In genomic region chr3:44865272-44866005, GRCh38 we compare ENCODE assay signal across 16 cellular contexts. TPM values are rescaled to one million over a fixed set of nuclear protein-coding genes. Genes with fewer than 3 reads are reported as not detected.
A peak's percentile ranks its signal among the peaks of the same experiment; 100 is the strongest.
DNase-seq lines count a peak whose midpoint lies in the region; ATAC-seq and TF ChIP-seq lines count a peak whose summit lies in the region.
"Had no signal": no experiment of that assay in that cellular context is flagged by ENCODE, and none has a peak within 500 bp of the region (broad histone marks: within the 10 kb centered on the region; RNA-seq: fewer than 3 reads in every experiment).

No MANE protein-coding gene starts in this region.

- H3K27me3 Mint-ChIP-seq in endodermal cell (ENCODE audit: insufficient read depth) (no peaks in the 10 kb centered on the region), neural progenitor cell (ENCODE audit: insufficient read depth, low read depth) (peaks cover 7% of the 10 kb centered on the region)
- H3K27me3 Mint-ChIP-seq: activated CD4-positive, alpha-beta T cell treated with anti-CD3 and anti-CD28 coated beads for 36 hours had no signal

- no peaks in the 10 kb centered on the region for H3K9me3 ChIP-seq in effector memory CD4-positive, alpha-beta T cell (ENCODE audit: control insufficient read depth, low read length)
- H3K9me3 ChIP-seq in endodermal cell (ENCODE audit: control insufficient read depth, low read length) (no peaks in the 10 kb centered on the region), neural progenitor cell (ENCODE audit: low read depth) (no peaks in the 10 kb centered on the region)
- H3K9me3 ChIP-seq: SK-N-SH had no signal

- peaks cover 9% of the 10 kb centered on the region for H3K79me2 ChIP-seq in neural progenitor cell (ENCODE audit: low read depth)

- H3K9ac ChIP-seq in endodermal cell (ENCODE audit: extremely low read depth, low read length, poor library complexity, severe bottlenecking): no peak overlapping the region
- H3K9ac ChIP-seq in neural progenitor cell: no peak overlapping the region
- H3K9ac ChIP-seq: SK-N-SH had no signal

- DNase-seq in DMS153 treated with DMSO at 0.1 percent for 48 hours (lab: John Stamatoyannopoulos, UW; ENCODE audit: unreplicated experiment) (peak; percentile 21), NCI-H128 (lab: John Stamatoyannopoulos, UW; ENCODE audit: unreplicated experiment) (peak; percentile 43), SHP77 (lab: John Stamatoyannopoulos, UW) (peak; percentile 31 to 34), myocyte (ENCODE audit: low read depth) (peak; percentile 89), endodermal cell (no peak), neural progenitor cell (ENCODE audit: low spot score) (no peak)
- no peak for DNase-seq in effector memory CD4-positive, alpha-beta T cell
- DNase-seq: activated CD4-positive, alpha-beta T cell treated with anti-CD3 and anti-CD28 coated beads for 36 hours; hypothalamus; NK-92 treated with Interleukin-12 subunit alpha and Interleukin-12 subunit beta, amount 100 ng/mL, for 24 hours; posterior cingulate gyrus; SK-N-SH; stimulated activated CD4-positive, alpha-beta T cell treated with anti-CD3 and anti-CD28 coated beads, Interleukin-4, amount 100 ng/mL, for 4 hours had no signal

- no peak for ATAC-seq in GM21825 (IDR thresholded peaks at IDR 0.05; ENCODE audit: unreplicated experiment)
- ATAC-seq: activated CD4-positive, alpha-beta T cell treated with anti-CD3 and anti-CD28 coated beads for 36 hours; K562 had no signal

- no peak overlapping the region for H3K27ac ChIP-seq in effector memory CD4-positive, alpha-beta T cell (ENCODE audit: insufficient read depth, low read length, poor library complexity, severe bottlenecking)
- H3K27ac ChIP-seq in endodermal cell (ENCODE audit: low read depth, low read length): no peak overlapping the region
- no peak overlapping the region for H3K27ac ChIP-seq in neural progenitor cell

- peaks cover 17% of the 10 kb centered on the region for H3F3A ChIP-seq in neural progenitor cell (ENCODE audit: low read depth)

- H3K4me3 Mint-ChIP-seq in endodermal cell: no peak overlapping the region
- no peak overlapping the region for H3K4me3 Mint-ChIP-seq in neural progenitor cell
- H3K4me3 Mint-ChIP-seq: activated CD4-positive, alpha-beta T cell treated with anti-CD3 and anti-CD28 coated beads for 36 hours had no signal

- no peaks in the 10 kb centered on the region for H4K20me1 ChIP-seq in neural progenitor cell (ENCODE audit: low read depth)

- peaks cover 13% of the 10 kb centered on the region for H3K36me3 Mint-ChIP-seq in endodermal cell (ENCODE audit: low read depth)
- H3K36me3 Mint-ChIP-seq in neural progenitor cell: peaks cover 22% of the 10 kb centered on the region

- H3K4me3 ChIP-seq in effector memory CD4-positive, alpha-beta T cell (ENCODE audit: insufficient read depth, low read depth, low read length, poor library complexity, severe bottlenecking): no peak overlapping the region
- H3K4me3 ChIP-seq in endodermal cell (ENCODE audit: low read length) (no peak overlapping the region), neural progenitor cell (no peak overlapping the region)
- H3K4me3 ChIP-seq: K562, lung had no signal

- H3K9me3 Mint-ChIP-seq in endodermal cell: peaks cover 5% of the 10 kb centered on the region
- H3K9me3 Mint-ChIP-seq in neural progenitor cell: no peaks in the 10 kb centered on the region

- H3K4me1 Mint-ChIP-seq in endodermal cell: no peaks in the 10 kb centered on the region
- peaks cover 10% of the 10 kb centered on the region for H3K4me1 Mint-ChIP-seq in neural progenitor cell

- H3K27me3 ChIP-seq in effector memory CD4-positive, alpha-beta T cell (replicated peaks; ENCODE audit: control insufficient read depth, insufficient read depth, low read length, poor library complexity, severe bottlenecking): no peaks in the 10 kb centered on the region
- H3K27me3 ChIP-seq in endodermal cell (ENCODE audit: control insufficient read depth, insufficient read depth, low read length, poor library complexity, severe bottlenecking) (no peaks in the 10 kb centered on the region), neural progenitor cell (no peaks in the 10 kb centered on the region)

- TF ChIP-seq CTCF in endodermal cell (conservative IDR thresholded peaks at IDR 0.05): no peak
- no peak for TF ChIP-seq CTCF in neural progenitor cell (IDR thresholded peaks at IDR 0.05)

- 90 to 91% methylated on average over 6 to 7 of the region's 7 CpGs for WGBS in endodermal cell (ENCODE audit: insufficient coverage in 1 of 2, insufficient read length in 1 of 2), 2 experiments

- no peak overlapping the region for H2AFZ ChIP-seq in neural progenitor cell (replicated peaks)

- peaks cover 4% of the 10 kb centered on the region for H3K36me3 ChIP-seq in effector memory CD4-positive, alpha-beta T cell (ENCODE audit: control insufficient read depth, insufficient read depth, low read length)
- H3K36me3 ChIP-seq in endodermal cell (ENCODE audit: control insufficient read depth, insufficient read depth, low read length) (peaks cover 4% of the 10 kb centered on the region), neural progenitor cell (no peaks in the 10 kb centered on the region)

- H3K4me2 ChIP-seq in neural progenitor cell: no peak overlapping the region
- H3K4me2 ChIP-seq: SK-N-SH had no signal

- peaks cover 16% of the 10 kb centered on the region for H3K4me1 ChIP-seq in effector memory CD4-positive, alpha-beta T cell (ENCODE audit: control insufficient read depth, insufficient read depth, low read length, poor library complexity, severe bottlenecking)
- H3K4me1 ChIP-seq in endodermal cell (ENCODE audit: control insufficient read depth, insufficient read depth, low read length): no peaks in the 10 kb centered on the region
- H3K4me1 ChIP-seq in neural progenitor cell: peaks cover 7% of the 10 kb centered on the region

- H3K27ac Mint-ChIP-seq in endodermal cell (no peak overlapping the region), neural progenitor cell (no peak overlapping the region)
- H3K27ac Mint-ChIP-seq: activated CD4-positive, alpha-beta T cell treated with anti-CD3 and anti-CD28 coated beads for 36 hours had no signal

RNA-seq across cellular contexts. Expression of gene TMEM42, which starts 3.7 kb away (rescaled TPM):
- 12.0 and 16.3 TPM in 2 replicates for total RNA-seq in myocyte
- polyA plus RNA-seq in myocyte (2012): 31.7 TPM
- total RNA-seq in endodermal cell: 10 to 100 TPM; 12.1 to 16.9 TPM
- polyA plus RNA-seq in endodermal cell (2013, experiment 1 of 2): 18.1 TPM
- polyA plus RNA-seq in endodermal cell (2013, experiment 2 of 2): 16.3 TPM
- total RNA-seq in neural progenitor cell (ENCODE audit: low replicate concordance): 10.1 and 17.7 TPM in 2 replicates

RNA-seq across cellular contexts. Expression of gene TGM4, which starts 9.0 kb away (rescaled TPM):
- total RNA-seq in myocyte (not detected in 2 replicates), endodermal cell (not detected), neural progenitor cell (ENCODE audit: low replicate concordance) (0.04 and 0.12 TPM in 2 replicates)
- 0.03 TPM for polyA plus RNA-seq in myocyte (2012)
- polyA plus RNA-seq in endodermal cell (2013, experiment 1 of 2): not detected
- polyA plus RNA-seq in endodermal cell (2013, experiment 2 of 2): not detected
- total RNA-seq: activated CD4-positive, alpha-beta T cell treated with anti-CD3 and anti-CD28 coated beads for 36 hours; K562; lung had no signal
- polyA plus RNA-seq: K562 had no signal

Comparison
In these comparisons a context has a peak if more than half of its experiments do, and no peak if none do; other contexts are left out.
1. DNase-seq: peak in DMS153 treated with DMSO at 0.1 percent for 48 hours (single experiment), NCI-H128 (single experiment), SHP77 (2 of 2) and myocyte (single experiment); none in effector memory CD4-positive, alpha-beta T cell (0 of 3), endodermal cell (single experiment) and neural progenitor cell (single experiment).